Comparison of ENCODE assay signal across 14 cellular contexts in the genomic region with DNA sequence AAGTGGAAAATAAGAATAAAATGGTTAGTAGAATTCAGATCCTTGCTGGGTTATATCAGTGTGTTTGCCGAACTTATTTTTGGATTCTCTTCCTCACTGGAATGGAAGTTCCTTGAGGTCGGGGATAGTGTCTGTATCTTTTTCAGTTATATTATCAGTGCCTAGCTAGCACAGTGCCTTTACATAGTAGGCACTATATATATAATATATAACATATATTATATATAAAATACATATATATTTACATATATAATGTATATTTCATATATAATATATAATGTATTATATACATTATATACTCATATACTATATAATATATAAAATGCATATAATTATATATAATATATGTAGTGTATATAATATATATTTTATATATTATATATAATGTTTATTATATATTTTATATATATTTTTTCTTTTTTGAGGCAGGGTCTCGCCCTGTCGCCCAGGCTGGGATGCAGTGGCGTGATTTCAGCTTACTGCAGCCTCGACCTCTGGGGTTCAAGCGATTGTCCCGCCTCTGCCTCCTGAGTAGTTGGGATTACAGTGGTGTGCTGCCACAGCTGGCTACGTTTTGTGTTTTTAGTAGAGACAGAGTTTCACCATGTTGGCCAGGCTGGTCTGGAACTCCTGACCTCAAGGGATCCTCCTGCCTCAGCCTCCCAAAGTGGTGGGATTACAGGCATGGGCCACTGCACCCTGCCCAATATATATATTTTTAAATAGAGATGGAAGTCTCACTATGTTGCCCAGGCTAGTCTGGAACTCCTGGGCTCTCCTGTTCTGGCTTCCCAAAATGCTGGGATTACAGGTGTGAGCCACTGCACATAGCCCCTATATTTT. TPM values are rescaled to one million over a fixed set of nuclear protein-coding genes. Genes with fewer than 3 reads are reported as not detected.
A peak's percentile ranks its signal among the peaks of the same experiment; 100 is the strongest.
DNase-seq lines count a peak whose midpoint lies in the region; ATAC-seq and TF ChIP-seq lines count a peak whose summit lies in the region.
"Had no signal": no experiment of that assay in that cellular context is flagged by ENCODE, and none has a peak within 500 bp of the region (broad histone marks: within the 10 kb centered on the region; RNA-seq: fewer than 3 reads in every experiment).

No MANE protein-coding gene starts in this region.

- intact Hi-C loops in naive thymus-derived CD4-positive, alpha-beta T cell (cut with micrococcal nuclease) = loop anchor here (5.0 to 10.0 kb wide), 4 partner anchors 246 to 1246 kb away; a partner anchor contains a TSS
- intact Hi-C loops in body of pancreas (cut with DNase I) = loop anchor here (10.0 kb wide), 1 partner anchor 136 kb away; no protein-coding TSS in a partner anchor

- H3K4me3 ChIP-seq in BLaER1 treated with 17β-estradiol and CSF1 and Interleukin-3, amounts not matched to agents 10 nM and 100 nM = peak overlapping the region in 7 of 10 experiments; percentile 86 to 94 (median 90); a peak in 10 of 20 replicates
- peak overlapping the region; percentile 89; the same call in 1 of the 2 replicates for H3K4me3 ChIP-seq in GM12865 (ENCODE audit: low read depth, low read length)
- H3K4me3 ChIP-seq in naive thymus-derived CD4-positive, alpha-beta T cell (ENCODE audit: low read length) = peak overlapping the region; percentile 42
- H3K4me3 ChIP-seq in body of pancreas = no peak overlapping the region

- no peak overlapping the region; a peak in 2 of 22 replicates for H3K27ac ChIP-seq in BLaER1 treated with 17β-estradiol and CSF1 and Interleukin-3, amounts not matched to agents 10 nM and 100 nM
- peak overlapping the region; percentile 82 for H3K27ac ChIP-seq in naive thymus-derived CD4-positive, alpha-beta T cell (ENCODE audit: low read depth, low read length)
- no peak overlapping the region for H3K27ac ChIP-seq in body of pancreas

- H3K27me3 ChIP-seq in BLaER1 treated with 17β-estradiol and CSF1 and Interleukin-3, amounts not matched to agents 10 nM and 100 nM = no peaks in the 10 kb centered on the region
- no peaks in the 10 kb centered on the region for H3K27me3 ChIP-seq in naive thymus-derived CD4-positive, alpha-beta T cell (ENCODE audit: control insufficient read depth in 2 of 2, insufficient read depth in 2 of 2, low read length in 2 of 2)
- H3K27me3 ChIP-seq in body of pancreas = no peaks in the 10 kb centered on the region

- H3K4me2 ChIP-seq in BLaER1 treated with 17β-estradiol and CSF1 and Interleukin-3, amounts not matched to agents 10 nM and 100 nM = peak overlapping the region; percentile 79 to 94 (median 89)

- TF ChIP-seq CTCF in GM12865 (IDR thresholded peaks at IDR 0.05; ENCODE audit: insufficient read depth, low read depth, low read length, missing control alignments) = no peak
- TF ChIP-seq CTCF in body of pancreas (IDR thresholded peaks at IDR 0.05) = no peak

- peak overlapping the region; percentile 88 for H3K27ac Mint-ChIP-seq in activated T-helper 17 cell treated with anti-CD3 and anti-CD28 coated beads, Interleukin-2, amount 50 U/mL, for 72 hours
- peak overlapping the region; percentile 73 to 96 (median 85) for H3K27ac Mint-ChIP-seq in naive thymus-derived CD4-positive, alpha-beta T cell

- POLR2A ChIA-PET in naive thymus-derived CD4-positive, alpha-beta T cell (lab: Charles Lee) = interaction anchor here (0.6 to 12.7 kb wide), 4 partner anchors 20 to 230 kb away, joined by 3 to 300 read pairs (median 4); a partner anchor contains a TSS
- POLR2A ChIA-PET in HEK293T (lab: Yijun Ruan, JAX) = no interaction called here

- no peaks in the 10 kb centered on the region for H3K9me3 Mint-ChIP-seq in activated T-helper 17 cell treated with anti-CD3 and anti-CD28 coated beads, Interleukin-2, amount 50 U/mL, for 72 hours
- no peaks in the 10 kb centered on the region for H3K9me3 Mint-ChIP-seq in naive thymus-derived CD4-positive, alpha-beta T cell

- H3K4me1 ChIP-seq in BLaER1 treated with 17β-estradiol and CSF1 and Interleukin-3, amounts not matched to agents 10 nM and 100 nM = peaks cover 64 to 80% (median 71%) of the 10 kb centered on the region in 10 experiments
- H3K4me1 ChIP-seq in naive thymus-derived CD4-positive, alpha-beta T cell (ENCODE audit: control insufficient read depth in 2 of 2, insufficient read depth in 2 of 2, low read length in 2 of 2) = peaks cover 62 to 65% of the 10 kb centered on the region in 2 donors
- H3K4me1 ChIP-seq in body of pancreas = peaks cover 54% of the 10 kb centered on the region

- peak overlapping the region; percentile 89 for H3K4me3 Mint-ChIP-seq in activated T-helper 17 cell treated with anti-CD3 and anti-CD28 coated beads, Interleukin-2, amount 50 U/mL, for 72 hours
- H3K4me3 Mint-ChIP-seq in naive thymus-derived CD4-positive, alpha-beta T cell = peak overlapping the region; percentile 75 to 97 (median 91)

- peaks cover 9% of the 10 kb centered on the region for H3K36me3 Mint-ChIP-seq in activated T-helper 17 cell treated with anti-CD3 and anti-CD28 coated beads, Interleukin-2, amount 50 U/mL, for 72 hours (ENCODE audit: low read depth)
- peaks cover 0 to 17% (median 0%) of the 10 kb centered on the region in 5 donors for H3K36me3 Mint-ChIP-seq in naive thymus-derived CD4-positive, alpha-beta T cell

- H3K36me3 ChIP-seq in BLaER1 treated with 17β-estradiol and CSF1 and Interleukin-3, amounts not matched to agents 10 nM and 100 nM = no peaks in the 10 kb centered on the region
- H3K36me3 ChIP-seq in naive thymus-derived CD4-positive, alpha-beta T cell (ENCODE audit: control insufficient read depth in 2 of 3, insufficient read depth in 3 of 3, low read length in 3 of 3) = peaks cover 0 to 4% (median 0%) of the 10 kb centered on the region in 3 experiments
- H3K36me3 ChIP-seq in body of pancreas (replicated peaks in 1 of 2; ENCODE audit: insufficient read depth in 1 of 2, low read depth in 2 of 2) = no peaks in the 10 kb centered on the region

- no peak for TF ChIP-seq POLR2A in body of pancreas (IDR thresholded peaks at IDR 0.05)

- H3K27me3 Mint-ChIP-seq in activated T-helper 17 cell treated with anti-CD3 and anti-CD28 coated beads, Interleukin-2, amount 50 U/mL, for 72 hours = no peaks in the 10 kb centered on the region
- H3K27me3 Mint-ChIP-seq in naive thymus-derived CD4-positive, alpha-beta T cell = no peaks in the 10 kb centered on the region

- peak overlapping the region in 5 of 11 experiments; percentile 89 to 98 (median 94); a peak in 6 of 22 replicates for H3K9ac ChIP-seq in BLaER1 treated with 17β-estradiol and CSF1 and Interleukin-3, amounts not matched to agents 10 nM and 100 nM

- H3K9me3 ChIP-seq in BLaER1 treated with 17β-estradiol and CSF1 and Interleukin-3, amounts not matched to agents 10 nM and 100 nM (replicated peaks in 1 of 11) = no peaks in the 10 kb centered on the region
- H3K9me3 ChIP-seq in naive thymus-derived CD4-positive, alpha-beta T cell (ENCODE audit: control insufficient read depth in 2 of 3, low read length in 3 of 3) = no peaks in the 10 kb centered on the region
- no peaks in the 10 kb centered on the region for H3K9me3 ChIP-seq in body of pancreas

- H3K4me1 Mint-ChIP-seq in activated T-helper 17 cell treated with anti-CD3 and anti-CD28 coated beads, Interleukin-2, amount 50 U/mL, for 72 hours = peaks cover 41% of the 10 kb centered on the region
- peaks cover 59 to 76% (median 69%) of the 10 kb centered on the region in 7 donors for H3K4me1 Mint-ChIP-seq in naive thymus-derived CD4-positive, alpha-beta T cell

- H4K20me1 ChIP-seq in BLaER1 treated with 17β-estradiol and CSF1 and Interleukin-3, amounts not matched to agents 10 nM and 100 nM = peaks cover 26 to 74% (median 67%) of the 10 kb centered on the region in 11 experiments; a peak in 20 of 22 replicates

- no peak for ATAC-seq in activated T-helper 17 cell treated with anti-CD3 and anti-CD28 coated beads, Interleukin-2, amount 50 U/mL, for 72 hours (replicated peaks)
- ATAC-seq in naive thymus-derived CD4-positive, alpha-beta T cell = no peak
- ATAC-seq in body of pancreas = no peak
- ATAC-seq: HCT116 had no signal

- DNase-seq in GM12865 (ENCODE audit: low read depth) (no peak), HEK293T (ENCODE audit: extremely low spot score) (no peak), body of pancreas (no peak), inferior parietal cortex (ENCODE audit: extremely low spot score) (no peak)
- no peak for DNase-seq in naive thymus-derived CD4-positive, alpha-beta T cell
- DNase-seq in stimulated activated CD4-positive, alpha-beta T cell treated with anti-CD3 and anti-CD28 coated beads, Interleukin-4, amount 100 ng/mL, for 1 hour = no peak
- DNase-seq: Calu3; glutamatergic neuron; NCI-H2171; stimulated activated CD4-positive, alpha-beta T cell treated with anti-CD3 and anti-CD28 coated beads, Interleukin-4, amount 100 ng/mL, for 24 hours; substantia nigra had no signal

- WGBS in body of pancreas, 2 donors = 87 to 89% methylated on average over 9 of the region's 9 CpGs

- CTCF ChIA-PET in naive thymus-derived CD4-positive, alpha-beta T cell (lab: Charles Lee) = interaction anchor here (0.5 to 1.5 kb wide), 5 partner anchors 9 to 1051 kb away, joined by 3 to 5 read pairs (median 3); no protein-coding TSS in a partner anchor
- CTCF ChIA-PET in HEK293T (lab: Yijun Ruan, JAX) = no interaction called here

TF ChIP-seq in HEK293T, 16 proteins besides CTCF, POLR2A, EP300 and RAD21:
- TF ChIP-seq NFRKB (IDR thresholded peaks at IDR 0.05) = no peak
- no peak for TF ChIP-seq ELF4 (IDR thresholded peaks at IDR 0.05)
- TF ChIP-seq, protein P1, sequence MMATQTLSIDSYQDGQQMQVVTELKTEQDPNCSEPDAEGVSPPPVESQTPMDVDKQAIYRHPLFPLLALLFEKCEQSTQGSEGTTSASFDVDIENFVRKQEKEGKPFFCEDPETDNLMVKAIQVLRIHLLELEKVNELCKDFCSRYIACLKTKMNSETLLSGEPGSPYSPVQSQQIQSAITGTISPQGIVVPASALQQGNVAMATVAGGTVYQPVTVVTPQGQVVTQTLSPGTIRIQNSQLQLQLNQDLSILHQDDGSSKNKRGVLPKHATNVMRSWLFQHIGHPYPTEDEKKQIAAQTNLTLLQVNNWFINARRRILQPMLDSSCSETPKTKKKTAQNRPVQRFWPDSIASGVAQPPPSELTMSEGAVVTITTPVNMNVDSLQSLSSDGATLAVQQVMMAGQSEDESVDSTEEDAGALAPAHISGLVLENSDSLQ (IDR thresholded peaks at IDR 0.05) = no peak
- TF ChIP-seq FOXM1 (IDR thresholded peaks at IDR 0.05; ENCODE audit: borderline replicate concordance) = no peak
- no peak for TF ChIP-seq SP1 (IDR thresholded peaks at IDR 0.05)
- no peak for TF ChIP-seq ZNF384 (IDR thresholded peaks at IDR 0.05)
- TF ChIP-seq HDGF (IDR thresholded peaks at IDR 0.05; ENCODE audit: borderline replicate concordance) = no peak
- no peak for TF ChIP-seq ARNT (IDR thresholded peaks at IDR 0.05)
- no peak for TF ChIP-seq L3MBTL2 (conservative IDR thresholded peaks at IDR 0.05)
- TF ChIP-seq CTBP1 (IDR thresholded peaks at IDR 0.05; ENCODE audit: borderline replicate concordance) = no peak
- TF ChIP-seq SUZ12 (IDR thresholded peaks at IDR 0.05) = no peak

RNA-seq across cellular contexts. Expression of a gene that starts 3.2 kb away (rescaled TPM):
- total RNA-seq in activated T-helper 17 cell treated with anti-CD3 and anti-CD28 coated beads, Interleukin-2, amount 50 U/mL, for 72 hours = 10 to 100 TPM; 71.1 to 78.1 TPM
- 100 to 1,000 TPM; 120 to 151 (median 147) TPM for total RNA-seq in naive thymus-derived CD4-positive, alpha-beta T cell
- 100 to 1,000 TPM in 1 of 2 donors, 10 to 100 TPM in 1; 75.8 to 109 TPM for polyA plus RNA-seq in naive thymus-derived CD4-positive, alpha-beta T cell
- 10 to 100 TPM; 15.5 to 19.5 TPM for total RNA-seq in body of pancreas

Comparison
In these comparisons a context has a peak if more than half of its experiments do, and no peak if none do; other contexts are left out.
1. H3K4me3 ChIP-seq: peak in BLaER1 treated with 17β-estradiol and CSF1 and Interleukin-3, amounts not matched to agents 10 nM and 100 nM (7 of 10), GM12865 (single experiment) and naive thymus-derived CD4-positive, alpha-beta T cell (single experiment); none in body of pancreas (0 of 2).